Comparison of ENCODE assay signal across 1 cellular context in the genomic region with DNA sequence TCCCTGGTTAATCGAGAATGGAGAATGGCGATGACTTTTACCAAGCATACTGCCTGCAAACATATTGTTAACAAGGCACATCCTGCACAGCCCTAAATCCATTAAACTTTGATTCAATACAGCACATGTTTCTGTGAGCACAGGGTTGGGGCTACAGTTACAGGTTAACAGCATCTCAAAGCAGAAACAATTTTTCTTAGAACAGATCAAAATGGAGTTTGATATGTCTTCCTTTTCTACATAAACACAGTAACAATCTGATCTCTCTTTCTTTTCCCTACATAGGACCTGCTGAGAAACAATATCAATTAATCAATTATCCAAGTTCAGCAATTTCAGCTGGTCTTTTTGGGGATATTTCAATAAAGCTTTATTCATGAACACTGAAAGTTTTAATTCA. TPM values are rescaled to one million over a fixed set of nuclear protein-coding genes. Genes with fewer than 3 reads are reported as not detected.
"Had no signal": no experiment of that assay in that cellular context is flagged by ENCODE, and none has a peak within 500 bp of the region (broad histone marks: within the 10 kb centered on the region; RNA-seq: fewer than 3 reads in every experiment).

No MANE protein-coding gene starts in this region.

RNA-seq across cellular contexts. Expression of a gene that starts 59.5 kb away (rescaled TPM):
- total RNA-seq: activated B cell treated with CpG ODN at 0.5 μM for 24 hours had no signal
